In the genomic region with DNA sequence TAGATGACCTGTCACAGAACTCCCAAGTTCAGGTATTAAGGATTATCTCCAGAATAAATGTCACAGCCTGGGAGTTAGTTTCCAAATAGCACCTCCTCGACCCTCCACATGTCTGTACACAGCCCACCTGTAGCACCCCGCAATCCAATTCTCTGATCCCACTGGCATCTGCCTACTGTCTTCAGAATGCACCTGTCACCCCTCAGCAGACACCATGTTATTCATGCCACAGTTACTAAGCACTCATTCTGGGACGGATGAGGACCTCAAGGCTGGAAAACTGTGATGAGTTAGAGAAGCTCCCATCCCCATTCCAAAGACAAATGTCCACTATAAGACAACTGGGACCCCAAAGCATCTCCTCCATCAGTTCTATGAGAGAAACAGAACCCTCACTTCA, we compare ENCODE assay signal across 28 cellular contexts. TPM values are rescaled to one million over a fixed set of nuclear protein-coding genes. Genes with fewer than 3 reads are reported as not detected.
"Had no signal": no experiment of that assay in that cellular context is flagged by ENCODE, and none has a peak within 500 bp of the region (broad histone marks: within the 10 kb centered on the region; RNA-seq: fewer than 3 reads in every experiment).

No MANE protein-coding gene starts in this region.

- H3K27me3 ChIP-seq: neural progenitor cell, ovary, right lobe of liver, sigmoid colon, spleen, suprapubic skin, testis, tibial artery, transverse colon, vagina had no signal

- H3K36me3 ChIP-seq: neural progenitor cell, ovary, right lobe of liver, sigmoid colon, spleen, suprapubic skin, transverse colon, vagina had no signal

- H3K27ac ChIP-seq: neural progenitor cell, ovary, parathyroid adenoma, psoas muscle, right lobe of liver, sigmoid colon, skin epidermis, spleen, suprapubic skin, testis, transverse colon, vagina had no signal

- ATAC-seq: naive thymus-derived CD4-positive, alpha-beta T cell; natural killer cell; psoas muscle; right cardiac atrium; right lobe of liver; stimulated activated memory B cell treated with anti-CD40 and anti-IgM and Interleukin-4, amounts not matched to agents 10 μg/mL and 1 μg/mL and 100 μg/mL, for 72 hours; stimulated activated naive CD8-positive, alpha-beta T cell treated with anti-CD3 and anti-CD28 coated beads, Interleukin-15, amount 100 ng/mL, for 72 hours; stimulated activated naive CD8-positive, alpha-beta T cell treated with anti-CD3 and anti-CD28 coated beads, Interleukin-15, Interleukin-2, amounts not matched to agents 100 U/mL and 50 U/mL, for 24 hours had no signal

- H3K9me3 ChIP-seq: ovary, psoas muscle, right lobe of liver, sigmoid colon, spleen, suprapubic skin, testis, tibial artery, transverse colon, vagina had no signal

- DNase-seq: naive thymus-derived CD4-positive, alpha-beta T cell; natural killer cell; occipital lobe; ovary; psoas muscle; right cardiac atrium; right lobe of liver; sigmoid colon; spleen; stimulated activated CD4-positive, alpha-beta T cell treated with anti-CD3 and anti-CD28 coated beads, Interleukin-12 subunit alpha, Interleukin-12 subunit beta, amount 100 ng/mL, for 4 hours; stimulated activated CD4-positive, alpha-beta T cell treated with anti-CD3 and anti-CD28 coated beads, Interleukin-1b, Interleukin-23, amount 100 ng/mL, for 48 hours; stimulated activated CD4-positive, alpha-beta T cell treated with anti-CD3 and anti-CD28 coated beads, Interleukin-4, amount 100 ng/mL, for 1 hour; stimulated activated CD4-positive, alpha-beta T cell treated with anti-CD3 and anti-CD28 coated beads, Interleukin-4, amount 100 ng/mL, for 4 hours; stimulated activated CD8-positive, alpha-beta memory T cell treated with anti-CD3 and anti-CD28 coated beads, Interleukin-4, amount 100 ng/mL, for 48 hours; stimulated activated naive CD4-positive, alpha-beta T cell; stimulated activated naive CD8-positive, alpha-beta T cell treated with anti-CD3 and anti-CD28 coated beads, Interleukin-15, amount 100 ng/mL, for 72 hours; stimulated activated naive CD8-positive, alpha-beta T cell treated with anti-CD3 and anti-CD28 coated beads, Interleukin-15, Interleukin-2, amounts not matched to agents 100 U/mL and 50 U/mL, for 24 hours; substantia nigra; testis; tibial artery; transverse colon had no signal

- H3K4me3 ChIP-seq: neural progenitor cell, ovary, psoas muscle, right lobe of liver, sigmoid colon, skin epidermis, smooth muscle cell, spleen, suprapubic skin, testis, tibial artery, transverse colon, vagina had no signal

RNA-seq across cellular contexts. Expression of gene EMP2, which starts 7.8 kb away (rescaled TPM):
- total RNA-seq: naive thymus-derived CD4-positive, alpha-beta T cell; natural killer cell had no signal
- polyA plus RNA-seq: naive thymus-derived CD4-positive, alpha-beta T cell had no signal
